15 cellular contexts compared by ENCODE assay signal in the genomic region with DNA sequence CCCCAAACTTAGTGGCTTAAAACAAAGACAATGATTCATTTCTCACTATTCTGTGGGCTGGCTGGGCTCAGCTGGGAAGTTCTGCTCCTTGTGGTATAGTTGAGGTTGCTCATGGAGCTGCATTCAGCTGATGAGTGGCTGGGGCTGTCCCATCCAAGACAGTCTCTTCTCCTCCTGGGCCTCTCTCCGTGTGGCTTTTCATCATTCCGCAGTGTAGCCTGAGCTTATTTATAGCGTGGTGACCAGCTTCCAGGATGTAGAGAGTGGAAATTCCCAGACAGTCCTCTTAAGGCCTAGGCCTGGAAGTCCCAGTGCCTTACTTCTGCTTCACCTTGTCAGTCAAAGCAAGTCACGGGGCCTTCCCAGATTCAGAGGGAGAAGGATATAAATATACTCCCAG.
DNase-seq lines count a peak whose midpoint lies in the region; ATAC-seq and TF ChIP-seq lines count a peak whose summit lies in the region.
"Had no signal": no experiment of that assay in that cellular context is flagged by ENCODE, and none has a peak within 500 bp of the region (broad histone marks: within the 10 kb centered on the region; RNA-seq: fewer than 3 reads in every experiment).

No MANE protein-coding gene starts in this region.

- intact Hi-C loops in Right ventricle myocardium inferior (cut with DNase I): loop anchor here (2.0 kb wide), 1 partner anchor 143 kb away; the partner anchor contains the start of gene PLCL2
- intact Hi-C loops in cardiac septum (cut with DNase I): loop anchor here (1.0 kb wide), 2 partner anchors 18 to 140 kb away; no protein-coding TSS in a partner anchor
- intact Hi-C loops in upper lobe of right lung (cut with DNase I): no loop called here

- DNase-seq in Right ventricle myocardium inferior (ENCODE audit: missing footprints): no peak
- no peak for DNase-seq in cardiac septum (ENCODE audit: low spot score)
- DNase-seq in fibroblast of mammary gland (ENCODE audit: low read depth): peak; percentile 95
- DNase-seq in SHP77 treated with DMSO at 0.1 percent for 48 hours (lab: John Stamatoyannopoulos, UW): no peak
- DNase-seq in upper lobe of right lung: no peak
- DNase-seq: effector memory CD4-positive, alpha-beta T cell; NCI-H187 treated with DMSO at 0.1 percent for 48 hours; OCI-M1 had no signal

- peak overlapping the region; percentile 85 for H3K27ac Mint-ChIP-seq in stimulated activated naive CD8-positive, alpha-beta T cell treated with anti-CD3 and anti-CD28 coated beads, Interleukin-15, Interleukin-2, amounts not matched to agents 100 ng/mL and 50 ng/mL, for 24 hours
- H3K27ac Mint-ChIP-seq: activated naive CD8-positive, alpha-beta T cell; B cell had no signal

- no peaks in the 10 kb centered on the region for H3K27me3 ChIP-seq in upper lobe of right lung
- H3K27me3 ChIP-seq: neural progenitor cell had no signal

- H3K9me3 Mint-ChIP-seq in stimulated activated naive CD8-positive, alpha-beta T cell treated with anti-CD3 and anti-CD28 coated beads, Interleukin-15, Interleukin-2, amounts not matched to agents 100 ng/mL and 50 ng/mL, for 24 hours: peaks cover 14% of the 10 kb centered on the region

- peaks cover 27% of the 10 kb centered on the region for H3K4me1 Mint-ChIP-seq in stimulated activated naive CD8-positive, alpha-beta T cell treated with anti-CD3 and anti-CD28 coated beads, Interleukin-15, Interleukin-2, amounts not matched to agents 100 ng/mL and 50 ng/mL, for 24 hours (ENCODE audit: low read depth)
- H3K4me1 Mint-ChIP-seq: neural progenitor cell had no signal

- H3K9me3 ChIP-seq in upper lobe of right lung: no peaks in the 10 kb centered on the region

- no peak overlapping the region for H3K27ac ChIP-seq in upper lobe of right lung
- H3K27ac ChIP-seq: neural progenitor cell, VCaP had no signal

- ATAC-seq in Right ventricle myocardium inferior (peak; percentile 99), HG03025 (IDR thresholded peaks at IDR 0.05; ENCODE audit: low FRiP score, unreplicated experiment) (peak; percentile 63), upper lobe of right lung (no peak), HG03469 (IDR thresholded peaks at IDR 0.05; ENCODE audit: unreplicated experiment) (no peak)

- peaks cover 17% of the 10 kb centered on the region for H3K36me3 Mint-ChIP-seq in stimulated activated naive CD8-positive, alpha-beta T cell treated with anti-CD3 and anti-CD28 coated beads, Interleukin-15, Interleukin-2, amounts not matched to agents 100 ng/mL and 50 ng/mL, for 24 hours (ENCODE audit: low read depth)
- H3K36me3 Mint-ChIP-seq: neural progenitor cell had no signal

- no peaks in the 10 kb centered on the region for H3K27me3 Mint-ChIP-seq in stimulated activated naive CD8-positive, alpha-beta T cell treated with anti-CD3 and anti-CD28 coated beads, Interleukin-15, Interleukin-2, amounts not matched to agents 100 ng/mL and 50 ng/mL, for 24 hours
- H3K27me3 Mint-ChIP-seq: activated naive CD8-positive, alpha-beta T cell; B cell had no signal

- no peaks in the 10 kb centered on the region for H3K36me3 ChIP-seq in upper lobe of right lung
- H3K36me3 ChIP-seq: neural progenitor cell had no signal

- TF ChIP-seq CTCF in fibroblast of mammary gland (conservative IDR thresholded peaks at IDR 0.05; ENCODE audit: control insufficient read depth, insufficient read depth, low read depth, low read length): peak; percentile 11
- no peak for TF ChIP-seq CTCF in upper lobe of right lung (IDR thresholded peaks at IDR 0.05)

- no peak overlapping the region for H3K4me3 ChIP-seq in fibroblast of mammary gland (ENCODE audit: control insufficient read depth, low read depth, low read length)
- no peak overlapping the region for H3K4me3 ChIP-seq in upper lobe of right lung
- H3K4me3 ChIP-seq: neural progenitor cell had no signal

- H3K4me1 ChIP-seq in upper lobe of right lung: no peaks in the 10 kb centered on the region
- H3K4me1 ChIP-seq: neural progenitor cell had no signal

- H3K4me3 Mint-ChIP-seq in stimulated activated naive CD8-positive, alpha-beta T cell treated with anti-CD3 and anti-CD28 coated beads, Interleukin-15, Interleukin-2, amounts not matched to agents 100 ng/mL and 50 ng/mL, for 24 hours: peak overlapping the region; percentile 10
- H3K4me3 Mint-ChIP-seq: activated naive CD8-positive, alpha-beta T cell; B cell; neural progenitor cell had no signal

Comparison
In these comparisons a context has a peak if more than half of its experiments do, and no peak if none do; other contexts are left out.
1. ATAC-seq: peak in Right ventricle myocardium inferior (single experiment) and HG03025 (single experiment); none in upper lobe of right lung (single experiment) and HG03469 (single experiment).